ENCODE assay signal across 24 cellular contexts in the genomic region with DNA sequence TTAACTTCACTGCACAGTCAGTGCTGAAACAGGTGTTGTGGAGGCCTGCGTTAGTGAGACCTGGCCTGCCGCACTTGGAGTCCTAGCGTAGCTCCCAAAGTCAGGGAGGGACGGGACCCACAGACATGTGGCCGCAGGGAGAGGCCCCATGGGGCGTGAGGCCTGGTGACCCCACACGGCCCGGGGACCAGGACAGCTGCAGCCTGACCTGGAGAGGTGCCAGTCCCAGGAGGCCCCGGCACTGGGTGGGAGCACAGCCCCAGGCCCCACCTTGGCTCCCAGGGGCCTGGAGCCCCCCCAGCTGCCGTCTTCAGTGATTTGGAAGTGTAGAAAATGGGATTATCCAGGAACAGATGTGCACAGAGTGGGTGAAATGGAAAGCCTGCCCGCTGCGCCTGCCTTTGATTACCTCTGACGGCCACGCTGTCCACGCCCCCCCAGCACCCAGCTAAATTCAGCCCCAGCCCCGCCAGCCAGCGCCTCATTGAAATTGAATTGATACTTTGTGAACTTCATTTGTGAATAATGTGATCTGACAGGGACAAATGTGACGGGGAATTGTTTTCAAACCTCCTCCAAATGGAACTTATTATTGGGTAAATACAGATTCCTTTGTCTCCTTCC.
"Had no signal": no experiment of that assay in that cellular context is flagged by ENCODE, and none has a peak within 500 bp of the region (broad histone marks: within the 10 kb centered on the region; RNA-seq: fewer than 3 reads in every experiment).

No MANE protein-coding gene starts in this region.

- FAIRE-seq: endometrium, keratinocyte, small intestine had no signal

- H3K27me3 ChIP-seq: body of pancreas, cardiac muscle cell, ovary had no signal

- H3K36me3 Mint-ChIP-seq: stimulated activated memory B cell treated with anti-CD40 and anti-IgM and Interleukin-4, amounts not matched to agents 10 μg/mL and 1 μg/mL and 100 μg/mL, for 72 hours had no signal

- H3K27me3 Mint-ChIP-seq: activated CD4-positive, alpha-beta memory T cell treated with anti-CD3 and anti-CD28 coated beads, Interleukin-2, amount 10 ng/mL, durations not matched to agents 7 days and 5 days; activated CD4-positive, alpha-beta T cell treated with anti-CD3 and anti-CD28 coated beads, Interleukin-2, amount 10 ng/mL, durations not matched to agents 24 days and 14 days had no signal

- H3K36me3 ChIP-seq: cardiac muscle cell, heart right ventricle, left lung, neutrophil, ovary, stomach, suprapubic skin, tibial nerve had no signal

- H3K27ac ChIP-seq: body of pancreas, cardiac muscle cell, heart right ventricle, left lung, neutrophil, ovary, stomach, suprapubic skin, tibial nerve had no signal

- H3K4me3 Mint-ChIP-seq: activated CD4-positive, alpha-beta memory T cell treated with anti-CD3 and anti-CD28 coated beads, Interleukin-2, amount 10 ng/mL, durations not matched to agents 7 days and 5 days; activated CD4-positive, alpha-beta T cell treated with anti-CD3 and anti-CD28 coated beads, Interleukin-2, amount 10 ng/mL, durations not matched to agents 24 days and 14 days; dendritic cell treated with granulocyte-macrophage colony-stimulating factor and Interleukin-4, amounts not matched to agents 40 ng/mL and 50 ng/mL, for 4 days; stimulated activated memory B cell treated with anti-CD40 and anti-IgM and Interleukin-4, amounts not matched to agents 10 μg/mL and 1 μg/mL and 100 μg/mL, for 72 hours had no signal

- H3K27ac Mint-ChIP-seq: activated CD4-positive, alpha-beta memory T cell treated with anti-CD3 and anti-CD28 coated beads, Interleukin-2, amount 10 ng/mL, durations not matched to agents 7 days and 5 days; activated CD4-positive, alpha-beta T cell treated with anti-CD3 and anti-CD28 coated beads, Interleukin-2, amount 10 ng/mL, durations not matched to agents 24 days and 14 days; dendritic cell treated with granulocyte-macrophage colony-stimulating factor and Interleukin-4, amounts not matched to agents 40 ng/mL and 50 ng/mL, for 4 days; stimulated activated memory B cell treated with anti-CD40 and anti-IgM and Interleukin-4, amounts not matched to agents 10 μg/mL and 1 μg/mL and 100 μg/mL, for 72 hours had no signal

- ATAC-seq: activated CD4-positive, CD25-positive, alpha-beta regulatory T cell treated with anti-CD3 and anti-CD28 coated beads, Interleukin-2, amount 50 U/mL, for 24 hours; body of pancreas; heart right ventricle; left lung; sciatic nerve; stimulated activated memory B cell treated with anti-CD40 and anti-IgM and Interleukin-4, amounts not matched to agents 10 μg/mL and 1 μg/mL and 100 μg/mL, for 72 hours had no signal

- DNase-seq: activated CD4-positive, alpha-beta memory T cell treated with anti-CD3 and anti-CD28 coated beads, Interleukin-2, amount 10 ng/mL, durations not matched to agents 7 days and 5 days; activated CD4-positive, alpha-beta T cell treated with anti-CD3 and anti-CD28 coated beads, Interleukin-2, amount 10 ng/mL, durations not matched to agents 24 days and 14 days; activated gamma-delta T cell; activated naive CD4-positive, alpha-beta T cell treated with anti-CD3 and anti-CD28 coated beads, Interleukin-2, amount 50 U/mL, for 16 hours; anterior cingulate cortex; body of pancreas; effector CD4-positive, alpha-beta T cell; midbrain; small intestine; stimulated activated CD4-positive, alpha-beta T cell treated with anti-CD3 and anti-CD28 coated beads, Interleukin-15, amount 100 ng/mL, for 24 hours; stomach had no signal

- H3K4me1 Mint-ChIP-seq: activated CD4-positive, alpha-beta memory T cell treated with anti-CD3 and anti-CD28 coated beads, Interleukin-2, amount 10 ng/mL, durations not matched to agents 7 days and 5 days; activated CD4-positive, alpha-beta T cell treated with anti-CD3 and anti-CD28 coated beads, Interleukin-2, amount 10 ng/mL, durations not matched to agents 24 days and 14 days; stimulated activated memory B cell treated with anti-CD40 and anti-IgM and Interleukin-4, amounts not matched to agents 10 μg/mL and 1 μg/mL and 100 μg/mL, for 72 hours had no signal

- H3K9me3 ChIP-seq: body of pancreas, heart right ventricle, left lung, neutrophil, ovary, stomach, suprapubic skin, tibial nerve had no signal

- H3K4me1 ChIP-seq: body of pancreas, suprapubic skin, tibial nerve had no signal

- H3K4me3 ChIP-seq: body of pancreas, cardiac muscle cell, heart right ventricle, left lung, ovary, stomach, suprapubic skin, tibial nerve had no signal

- H3K9me3 Mint-ChIP-seq: activated CD4-positive, alpha-beta memory T cell treated with anti-CD3 and anti-CD28 coated beads, Interleukin-2, amount 10 ng/mL, durations not matched to agents 7 days and 5 days; activated CD4-positive, alpha-beta T cell treated with anti-CD3 and anti-CD28 coated beads, Interleukin-2, amount 10 ng/mL, durations not matched to agents 24 days and 14 days; dendritic cell treated with granulocyte-macrophage colony-stimulating factor and Interleukin-4, amounts not matched to agents 40 ng/mL and 50 ng/mL, for 4 days; stimulated activated memory B cell treated with anti-CD40 and anti-IgM and Interleukin-4, amounts not matched to agents 10 μg/mL and 1 μg/mL and 100 μg/mL, for 72 hours had no signal
